In the genomic region with DNA sequence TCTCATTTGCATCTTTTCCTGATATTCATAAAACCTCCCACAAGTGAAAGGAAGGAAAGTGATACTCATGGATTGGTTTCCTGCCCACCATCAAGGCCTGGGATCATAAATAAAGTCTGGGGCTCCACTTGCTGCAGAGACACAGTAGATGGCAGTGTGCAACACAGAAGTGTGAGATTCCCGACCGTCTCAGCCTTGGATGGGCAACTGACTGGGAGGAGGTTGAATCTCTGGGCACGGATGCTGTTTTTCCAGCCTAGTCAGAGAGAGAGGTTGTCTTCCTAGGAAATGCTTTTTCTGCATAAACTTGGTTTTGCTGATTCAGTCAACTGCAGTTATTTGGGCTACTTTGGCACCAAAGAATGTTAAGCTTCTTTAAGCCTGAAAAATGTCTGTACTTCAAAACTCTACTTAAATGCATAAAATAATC, we compare ENCODE assay signal across 10 cellular contexts. TPM values are rescaled to one million over a fixed set of nuclear protein-coding genes. Genes with fewer than 3 reads are reported as not detected.
A peak's percentile ranks its signal among the peaks of the same experiment; 100 is the strongest.
DNase-seq lines count a peak whose midpoint lies in the region; ATAC-seq, FAIRE-seq and TF ChIP-seq lines count a peak whose summit lies in the region.
"Had no signal": no experiment of that assay in that cellular context is flagged by ENCODE, and none has a peak within 500 bp of the region (broad histone marks: within the 10 kb centered on the region; RNA-seq: fewer than 3 reads in every experiment).

No MANE protein-coding gene starts in this region.

- H3K4me3 ChIP-seq in HepG2 (replicated peaks in 1 of 3; ENCODE audit: insufficient read depth in 1 of 3, low read depth in 2 of 3, low read length in 3 of 3): no peak overlapping the region

- no peak overlapping the region for H3K27ac ChIP-seq in HepG2 (ENCODE audit: extremely low read length, insufficient read depth, low read length)

- no peak overlapping the region for H3K9ac ChIP-seq in HepG2 (ENCODE audit: insufficient read depth, low read depth, low read length)

- DNase-seq in A172 (ENCODE audit: low spot score): peak; percentile 83
- DNase-seq in HCEC 1CT: peak; percentile 79
- DNase-seq in NCI-H526 treated with DMSO at 0.1 percent for 48 hours (lab: John Stamatoyannopoulos, UW): peak; percentile 58
- DNase-seq in cerebellar cortex (ENCODE audit: low spot score): peak; percentile 59
- peak; percentile 50 for DNase-seq in HepG2 (ENCODE audit: low spot score)
- DNase-seq in activated T-cell treated with anti-CD3 and anti-CD28 coated beads, Interleukin-2, amount 50 U/mL, for 1 hour: no peak
- no peak for DNase-seq in central memory CD4-positive, alpha-beta T cell

- peak; percentile 56 for TF ChIP-seq RAD21 in HepG2 (CRISPR knock-in tag; IDR thresholded peaks at IDR 0.05)

- no peak for TF ChIP-seq POLR2A in HepG2 (IDR thresholded peaks at IDR 0.05; ENCODE audit: insufficient read depth in 1 of 2, low read depth in 2 of 2, low read length in 2 of 2)

- ATAC-seq in HepG2 (peak; percentile 99), GM18873 (IDR thresholded peaks at IDR 0.05; ENCODE audit: low FRiP score, unreplicated experiment) (no peak)

- H3K4me2 ChIP-seq in HepG2 (ENCODE audit: low read depth, low read length): no peak overlapping the region

- CTCF ChIA-PET in HepG2 (lab: Yijun Ruan, JAX; ENCODE audit: low intra/inter-chr PET ratio, low total read pairs): interaction anchor here (1.2 kb wide), 1 partner anchor 1542 kb away, joined by 3 read pairs; no protein-coding TSS in a partner anchor

- peak; percentile 50 for FAIRE-seq in HepG2 (lab: Jason Lieb, UNC)
- FAIRE-seq: colon had no signal

- BruUV-seq in HepG2 (replicated peaks; lab: Mats Ljungman, UMichigan): no TSS peak

- no peaks in the 10 kb centered on the region for H3K79me2 ChIP-seq in HepG2 (ENCODE audit: insufficient read depth, low read length)

- H3K9me3 ChIP-seq in HepG2 (ENCODE audit: low read length): no peaks in the 10 kb centered on the region

- H3K27me3 ChIP-seq in HepG2 (ENCODE audit: control insufficient read depth in 1 of 2, insufficient read depth in 2 of 2, low read length in 2 of 2): no peaks in the 10 kb centered on the region; a peak in 1 of 5 replicates

- H3K36me3 ChIP-seq in HepG2 (replicated peaks in 1 of 2; ENCODE audit: control insufficient read depth in 1 of 2, insufficient read depth in 2 of 2, low read length in 2 of 2): no peaks in the 10 kb centered on the region

- TF ChIP-seq EP300 in HepG2 (IDR thresholded peaks at IDR 0.05; ENCODE audit: low read depth in 2 of 2, low read length in 2 of 2) (no peak), HepG2 (CRISPR knock-in tag; IDR thresholded peaks at IDR 0.05; ENCODE audit: borderline replicate concordance) (no peak)

- in situ Hi-C loops in HepG2 (cut with HindIII; ENCODE audit: extremely low pct_ligation_motif_present, low pct_unique_long_range_greater_than_20kb): loop anchor here (25.0 kb wide), 1 partner anchor 1575 kb away; no protein-coding TSS in a partner anchor

- TF ChIP-seq CTCF in HepG2 (CRISPR knock-in tag; IDR thresholded peaks at IDR 0.05): peak; percentile 78

- H2AFZ ChIP-seq in HepG2 (ENCODE audit: low read length): no peak overlapping the region

- POLR2A ChIA-PET in HepG2 (lab: Yijun Ruan, JAX): no interaction called here

- H3K4me1 ChIP-seq in HepG2 (ENCODE audit: insufficient read depth, low read length): no peaks in the 10 kb centered on the region

- intact Hi-C loops in HepG2 (cut with micrococcal nuclease; ENCODE audit: unreplicated experiment): loop anchor here (2.0 kb wide), 1 partner anchor 1572 kb away; no protein-coding TSS in a partner anchor

- 0% methylated on average over 3 of the region's 3 CpGs for WGBS in HepG2 (ENCODE audit: low lambda C conversion rate)

- no peaks in the 10 kb centered on the region for H4K20me1 ChIP-seq in HepG2 (ENCODE audit: insufficient read depth, low read length)

TF ChIP-seq in HepG2, 621 proteins besides CTCF, POLR2A, EP300 and RAD21:
- peak; percentile 21 for TF ChIP-seq ZFP36 (IDR thresholded peaks at IDR 0.05; ENCODE audit: borderline replicate concordance, low read depth, low read length, partially characterized antibody)
- TF ChIP-seq ZNF557 (CRISPR knock-in tag; IDR thresholded peaks at IDR 0.05): no peak
- peak; percentile 82 for TF ChIP-seq SKI (IDR thresholded peaks at IDR 0.05; ENCODE audit: partially characterized antibody)
- peak; percentile 58 for TF ChIP-seq SMC3 (IDR thresholded peaks at IDR 0.05; ENCODE audit: low read length)
- TF ChIP-seq STAG1 (CRISPR knock-in tag; IDR thresholded peaks at IDR 0.05): peak; percentile 79
- no peak for TF ChIP-seq ZNF550 (CRISPR knock-in tag; IDR thresholded peaks at IDR 0.05; ENCODE audit: borderline replicate concordance)
- peak; percentile 41 for TF ChIP-seq XRCC5 (optimal IDR thresholded peaks at IDR 0.05; ENCODE audit: low read length)

RNA-seq across cellular contexts. Expression of gene RFPL4B, which starts 9.9 kb away (rescaled TPM):
- total RNA-seq in A172 (2014; rRNA removed; shearing (Covaris generic)): 0.07 TPM in 1 of 2 replicates, not detected in the other
- not detected in 2 replicates for total RNA-seq in HepG2 (2016; rRNA removed; fragmentation: Illumina TruSeq; extraction: Trizol)
- not detected in 2 replicates for total RNA-seq in HepG2 (2016; cell fraction: cytosol; rRNA removed; fragmentation: Illumina TruSeq; extraction: Trizol; ENCODE audit: low read depth)
- not detected in 2 replicates for total RNA-seq in HepG2 (2016; cell fraction: insoluble cytoplasmic fraction; rRNA removed; fragmentation: Illumina TruSeq; extraction: Trizol)
- total RNA-seq in HepG2 (2016; cell fraction: membrane; rRNA removed; fragmentation: Illumina TruSeq; extraction: Trizol): not detected in 2 replicates
- not detected in 2 replicates for total RNA-seq in HepG2 (2016; cell fraction: nucleus; rRNA removed; fragmentation: Illumina TruSeq; extraction: Trizol)
- polyA plus RNA-seq in HepG2 (2011; rRNA removed): not detected in 2 replicates
- not detected in 2 replicates for polyA plus RNA-seq in HepG2 (2011; cell fraction: cytosol; rRNA removed)
- polyA plus RNA-seq in HepG2 (2011; cell fraction: nucleus; rRNA removed): not detected in 2 replicates
- polyA plus RNA-seq in HepG2 (2012): not detected in 2 replicates
- polyA plus RNA-seq in HepG2 (2016; cell fraction: cytosol; fragmentation: Illumina TruSeq; extraction: Trizol; ENCODE audit: low read depth): not detected in 2 replicates
- polyA plus RNA-seq in HepG2 (2016; cell fraction: insoluble cytoplasmic fraction; fragmentation: Illumina TruSeq; extraction: Trizol; ENCODE audit: low read depth): not detected in 2 replicates
- polyA plus RNA-seq in HepG2 (2016; cell fraction: membrane; fragmentation: Illumina TruSeq; extraction: Trizol; ENCODE audit: low read depth): not detected in 2 replicates
- not detected in 2 replicates for polyA plus RNA-seq in HepG2 (2016; cell fraction: nucleus; fragmentation: Illumina TruSeq; extraction: Trizol; ENCODE audit: insufficient read depth, low read depth)
- not detected in 2 replicates for polyA minus RNA-seq in HepG2 (2011; rRNA and poly(A)+ RNA removed; ENCODE audit: low replicate concordance)
- not detected in 2 replicates for polyA minus RNA-seq in HepG2 (2011; cell fraction: cytosol; rRNA and poly(A)+ RNA removed)
- polyA minus RNA-seq in HepG2 (2011; cell fraction: nucleus; rRNA and poly(A)+ RNA removed): not detected in 2 replicates
- total RNA-seq: temporal lobe had no signal

Comparison
In these comparisons a context has a peak if more than half of its experiments do, and no peak if none do; other contexts are left out.
1. DNase-seq: peak in A172 (single experiment), HCEC 1CT (single experiment), NCI-H526 treated with DMSO at 0.1 percent for 48 hours (single experiment), cerebellar cortex (single experiment) and HepG2 (single experiment); none in activated T-cell treated with anti-CD3 and anti-CD28 coated beads, Interleukin-2, amount 50 U/mL, for 1 hour (single experiment) and central memory CD4-positive, alpha-beta T cell (single experiment).